Comparison of ENCODE assay signal across 31 cellular contexts in the genomic region with DNA sequence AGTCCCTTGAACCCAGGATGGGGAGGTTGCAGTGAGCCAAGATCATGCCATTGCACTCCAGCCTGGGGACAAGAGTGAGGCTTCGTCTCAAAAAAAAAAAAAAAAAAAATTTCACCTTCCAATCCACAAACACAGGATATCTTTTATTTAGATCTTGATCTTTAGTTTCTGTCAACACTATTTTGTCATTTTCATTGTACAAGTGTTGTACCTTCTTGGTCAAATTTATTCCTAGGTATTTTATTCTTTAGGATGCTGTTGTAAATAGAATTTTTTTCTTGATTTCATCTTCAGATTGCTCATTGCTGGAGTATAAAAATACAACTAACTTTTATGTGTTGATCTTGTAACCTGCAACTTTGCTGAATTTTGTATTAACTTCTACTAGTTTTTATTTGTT.
"Had no signal": no experiment of that assay in that cellular context is flagged by ENCODE, and none has a peak within 500 bp of the region (broad histone marks: within the 10 kb centered on the region; RNA-seq: fewer than 3 reads in every experiment).

No MANE protein-coding gene starts in this region.

- H3K4me3 Mint-ChIP-seq: natural killer cell; nephron; neural progenitor cell; stimulated activated memory B cell treated with anti-CD40 and anti-IgM and Interleukin-4, amounts not matched to agents 10 μg/mL and 1 μg/mL and 100 μg/mL, for 72 hours; stimulated activated naive CD8-positive, alpha-beta T cell treated with anti-CD3 and anti-CD28 coated beads, Interleukin-15, amount 100 ng/mL, for 72 hours had no signal

- H3K4me3 ChIP-seq: neural progenitor cell, ovary, psoas muscle, skin epidermis, smooth muscle cell, spleen, suprapubic skin, testis, tibial artery, upper lobe of left lung, vagina had no signal

- H3K4me1 Mint-ChIP-seq: natural killer cell, neural progenitor cell had no signal

- DNase-seq: natural killer cell; occipital lobe; ovary; posterior cingulate gyrus; psoas muscle; right cardiac atrium; spleen; stimulated activated CD4-positive, alpha-beta T cell treated with anti-CD3 and anti-CD28 coated beads, Interleukin-12 subunit alpha, Interleukin-12 subunit beta, amount 100 ng/mL, for 4 hours; stimulated activated CD4-positive, alpha-beta T cell treated with anti-CD3 and anti-CD28 coated beads, Interleukin-1b, Interleukin-23, amount 100 ng/mL, for 48 hours; stimulated activated CD4-positive, alpha-beta T cell treated with anti-CD3 and anti-CD28 coated beads, Interleukin-4, amount 100 ng/mL, for 1 hour; stimulated activated CD4-positive, alpha-beta T cell treated with anti-CD3 and anti-CD28 coated beads, Interleukin-4, amount 100 ng/mL, for 4 hours; stimulated activated CD8-positive, alpha-beta memory T cell treated with anti-CD3 and anti-CD28 coated beads, Interleukin-4, amount 100 ng/mL, for 48 hours; stimulated activated naive CD4-positive, alpha-beta T cell; stimulated activated naive CD8-positive, alpha-beta T cell treated with anti-CD3 and anti-CD28 coated beads, Interleukin-15, amount 100 ng/mL, for 72 hours; stimulated activated naive CD8-positive, alpha-beta T cell treated with anti-CD3 and anti-CD28 coated beads, Interleukin-15, Interleukin-2, amounts not matched to agents 100 U/mL and 50 U/mL, for 24 hours; substantia nigra; testis; tibial artery; trophoblast cell; upper lobe of left lung had no signal

- H2AFZ ChIP-seq: neural progenitor cell, parathyroid adenoma had no signal

- H3K4me2 ChIP-seq: neural progenitor cell, smooth muscle cell had no signal

- H3K4me1 ChIP-seq: neural progenitor cell, parathyroid adenoma, psoas muscle, suprapubic skin, testis had no signal

- ATAC-seq: natural killer cell; psoas muscle; right cardiac atrium; sciatic nerve; stimulated activated memory B cell treated with anti-CD40 and anti-IgM and Interleukin-4, amounts not matched to agents 10 μg/mL and 1 μg/mL and 100 μg/mL, for 72 hours; stimulated activated naive CD8-positive, alpha-beta T cell treated with anti-CD3 and anti-CD28 coated beads, Interleukin-15, amount 100 ng/mL, for 72 hours; stimulated activated naive CD8-positive, alpha-beta T cell treated with anti-CD3 and anti-CD28 coated beads, Interleukin-15, Interleukin-2, amounts not matched to agents 100 U/mL and 50 U/mL, for 24 hours had no signal

- H3K36me3 ChIP-seq: ovary had no signal

- H3K9me3 ChIP-seq: testis had no signal

- H3K27me3 ChIP-seq: neural progenitor cell, ovary, spleen, suprapubic skin, testis, tibial artery, upper lobe of left lung, vagina had no signal

- H3K9me3 Mint-ChIP-seq: natural killer cell; stimulated activated naive CD8-positive, alpha-beta T cell treated with anti-CD3 and anti-CD28 coated beads, Interleukin-15, amount 100 ng/mL, for 72 hours had no signal

- H3K27ac ChIP-seq: neural progenitor cell, ovary, parathyroid adenoma, psoas muscle, skin epidermis, spleen, suprapubic skin, testis, tibial artery, upper lobe of left lung, vagina had no signal

- H3K9ac ChIP-seq: neural progenitor cell, parathyroid adenoma had no signal

- FAIRE-seq: urothelium cell line had no signal

- H3K27ac Mint-ChIP-seq: natural killer cell; nephron; neural progenitor cell; stimulated activated memory B cell treated with anti-CD40 and anti-IgM and Interleukin-4, amounts not matched to agents 10 μg/mL and 1 μg/mL and 100 μg/mL, for 72 hours; stimulated activated naive CD8-positive, alpha-beta T cell treated with anti-CD3 and anti-CD28 coated beads, Interleukin-15, amount 100 ng/mL, for 72 hours had no signal

- H3K27me3 Mint-ChIP-seq: progenitor cell of endocrine pancreas; stimulated activated memory B cell treated with anti-CD40 and anti-IgM and Interleukin-4, amounts not matched to agents 10 μg/mL and 1 μg/mL and 100 μg/mL, for 72 hours; stimulated activated naive CD8-positive, alpha-beta T cell treated with anti-CD3 and anti-CD28 coated beads, Interleukin-15, amount 100 ng/mL, for 72 hours had no signal
